In genomic region chr5:56264417-56265025, GRCh38 we compare ENCODE assay signal across 8 cellular contexts. TPM values are rescaled to one million over a fixed set of nuclear protein-coding genes. Genes with fewer than 3 reads are reported as not detected.
DNase-seq lines count a peak whose midpoint lies in the region; ATAC-seq, FAIRE-seq and TF ChIP-seq lines count a peak whose summit lies in the region.

No MANE protein-coding gene starts in this region.

- H3K4me3 ChIP-seq in iPS DF 6.9 (ENCODE audit: low read length) = no peak overlapping the region

- no CpG with 5 or more reads among the region's 5 CpGs for WGBS in iPS DF 6.9 (ENCODE audit: insufficient coverage, insufficient read length)

- no peak overlapping the region for H3K27ac ChIP-seq in 22Rv1
- H3K27ac ChIP-seq in iPS DF 6.9 (ENCODE audit: low read length) = no peak overlapping the region

- H3K27ac Mint-ChIP-seq in activated naive CD4-positive, alpha-beta T cell treated with anti-CD3 and anti-CD28 coated beads, Interleukin-2, amount 50 U/mL, for 72 hours = no peak overlapping the region

- H3K9me3 Mint-ChIP-seq in activated naive CD4-positive, alpha-beta T cell treated with anti-CD3 and anti-CD28 coated beads, Interleukin-2, amount 50 U/mL, for 72 hours = no peaks in the 10 kb centered on the region

- H3K4me1 ChIP-seq in iPS DF 6.9 (ENCODE audit: control insufficient read depth, insufficient read depth, low read length) = no peaks in the 10 kb centered on the region

- no peaks in the 10 kb centered on the region for H3K9me3 ChIP-seq in iPS DF 6.9 (ENCODE audit: control insufficient read depth, insufficient read depth, low read length)

- DNase-seq in DMS53 treated with DMSO at 0.1 percent for 48 hours (lab: John Stamatoyannopoulos, UW; ENCODE audit: unreplicated experiment) (peak; percentile 46), NCI-H146 (lab: John Stamatoyannopoulos, UW) (peak; percentile 44), iPS DF 6.9 (ENCODE audit: low read depth, low spot score) (peak; percentile 55), stromal cell of bone marrow (ENCODE audit: low read depth) (peak; percentile 46), GM19239 (ENCODE audit: insufficient read length, low spot score) (no peak)
- no peak for DNase-seq in activated naive CD4-positive, alpha-beta T cell treated with anti-CD3 and anti-CD28 coated beads, Interleukin-2, amount 50 U/mL, for 72 hours (ENCODE audit: low spot score in 2 of 2)

- TF ChIP-seq CTCF in 22Rv1 (IDR thresholded peaks at IDR 0.05) = peak; percentile 41

- no peaks in the 10 kb centered on the region for H3K36me3 ChIP-seq in iPS DF 6.9 (ENCODE audit: control insufficient read depth, insufficient read depth, low read length)

- H3K36me3 Mint-ChIP-seq in activated naive CD4-positive, alpha-beta T cell treated with anti-CD3 and anti-CD28 coated beads, Interleukin-2, amount 50 U/mL, for 72 hours = no peaks in the 10 kb centered on the region

- ATAC-seq in activated naive CD4-positive, alpha-beta T cell treated with anti-CD3 and anti-CD28 coated beads, Interleukin-2, amount 50 U/mL, for 72 hours = peak; percentile 47 to 52
- ATAC-seq in HG03469 (IDR thresholded peaks at IDR 0.05; ENCODE audit: unreplicated experiment) = no peak

- no peaks in the 10 kb centered on the region for H3K27me3 ChIP-seq in iPS DF 6.9 (ENCODE audit: control insufficient read depth, insufficient read depth, low read length)

- no peak for FAIRE-seq in GM19239 (lab: Jason Lieb, UNC)

RNA-seq across cellular contexts. Expression of gene ANKRD55, which starts 31.4 kb away (rescaled TPM):
- 1 to 10 TPM; 3.7 to 6.4 TPM for total RNA-seq in activated naive CD4-positive, alpha-beta T cell treated with anti-CD3 and anti-CD28 coated beads, Interleukin-2, amount 50 U/mL, for 72 hours

Comparison
In these comparisons a context has a peak if more than half of its experiments do, and no peak if none do; other contexts are left out.
1. DNase-seq: peak in DMS53 treated with DMSO at 0.1 percent for 48 hours (single experiment), NCI-H146 (single experiment), iPS DF 6.9 (single experiment) and stromal cell of bone marrow (single experiment); none in activated naive CD4-positive, alpha-beta T cell treated with anti-CD3 and anti-CD28 coated beads, Interleukin-2, amount 50 U/mL, for 72 hours (0 of 2) and GM19239 (single experiment).